Comparison of ENCODE assay signal across 10 cellular contexts in the genomic region with DNA sequence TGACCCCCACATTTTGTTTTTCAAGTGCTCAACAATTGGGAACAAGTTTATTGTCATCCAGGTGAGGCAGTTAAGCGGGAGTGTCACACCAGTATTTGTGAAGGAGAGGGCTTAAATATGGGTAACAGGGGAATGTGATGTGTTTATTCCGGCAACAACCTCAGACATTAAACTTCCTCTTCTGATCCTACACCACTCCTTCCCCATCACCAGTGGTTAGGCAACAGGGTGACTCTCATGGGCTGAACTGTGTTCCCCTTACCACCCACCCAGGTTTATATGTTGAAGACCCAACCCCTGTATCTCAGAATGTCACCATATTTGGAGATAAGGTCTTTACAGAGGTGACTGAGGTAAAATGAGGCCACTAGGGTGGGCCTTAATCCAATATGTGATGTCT. TPM values are rescaled to one million over a fixed set of nuclear protein-coding genes. Genes with fewer than 3 reads are reported as not detected.
DNase-seq lines count a peak whose midpoint lies in the region; TF ChIP-seq lines count a peak whose summit lies in the region.
"Had no signal": no experiment of that assay in that cellular context is flagged by ENCODE, and none has a peak within 500 bp of the region (broad histone marks: within the 10 kb centered on the region; RNA-seq: fewer than 3 reads in every experiment).

No MANE protein-coding gene starts in this region.

- H3K27ac ChIP-seq in mammary epithelial cell (ENCODE audit: insufficient read depth, low read depth, low read length) (no peak overlapping the region), thyroid gland (peak overlapping the region in 2 of 3 donors; percentile 72 to 76), mesendoderm (ENCODE audit: low read depth, low read length) (no peak overlapping the region)
- H3K27ac ChIP-seq: uterus had no signal

- no peaks in the 10 kb centered on the region for H4K20me1 ChIP-seq in mammary epithelial cell (ENCODE audit: insufficient read depth, low read length)

- TF ChIP-seq CTCF in MCF 10A (IDR thresholded peaks at IDR 0.05; ENCODE audit: unreplicated experiment) (no peak), mammary epithelial cell (conservative IDR thresholded peaks at IDR 0.05 in 1 of 2, IDR thresholded peaks at IDR 0.05 in 1 of 2; ENCODE audit: extremely low read depth in 1 of 2, insufficient read depth in 1 of 2, low read depth in 1 of 2, low read length in 2 of 2) (no peak), endothelial cell (IDR thresholded peaks at IDR 0.05; ENCODE audit: unreplicated experiment) (no peak), thyroid gland (IDR thresholded peaks at IDR 0.05) (no peak)

- H3K9me3 Mint-ChIP-seq in MCF 10A (ENCODE audit: unreplicated experiment) (no peaks in the 10 kb centered on the region), endothelial cell (ENCODE audit: unreplicated experiment) (no peaks in the 10 kb centered on the region)

- no peak overlapping the region for H3K9ac ChIP-seq in mammary epithelial cell (ENCODE audit: insufficient read depth, low read length)
- H3K9ac ChIP-seq in mesendoderm (ENCODE audit: low read length): no peak overlapping the region

- WGBS in mammary epithelial cell (ENCODE audit: low coverage, missing lambda C conversion rate): 90% methylated on average over 2 of the region's 2 CpGs
- WGBS in thyroid gland, 2 donors: 87 to 93% methylated on average over 2 of the region's 2 CpGs
- no CpG with 5 or more reads among the region's 2 CpGs for WGBS in mesendoderm (ENCODE audit: extremely low coverage, insufficient coverage, low lambda C conversion rate)

- no peak overlapping the region for H3K56ac ChIP-seq in mesendoderm (ENCODE audit: low read length)

- no peak overlapping the region for H3K18ac ChIP-seq in mesendoderm (ENCODE audit: low read length)

- no peak overlapping the region for H3K4ac ChIP-seq in mesendoderm (ENCODE audit: low read depth, low read length)

- H3K4me1 Mint-ChIP-seq in MCF 10A (ENCODE audit: insufficient read depth, unreplicated experiment): peaks cover 12% of the 10 kb centered on the region
- peaks cover 18% of the 10 kb centered on the region for H3K4me1 Mint-ChIP-seq in endothelial cell (ENCODE audit: unreplicated experiment)

- DNase-seq in MCF 10A (ENCODE audit: unreplicated experiment) (no peak), mammary epithelial cell (no peak), OCI-M1 (lab: John Stamatoyannopoulos, UW) (peak; percentile 22), endothelial cell (ENCODE audit: low spot score) (no peak), thyroid gland (no peak), D341Med (ENCODE audit: low spot score) (no peak), mesendoderm (no peak)
- no peak for DNase-seq in activated CD8-positive, alpha-beta memory T cell treated with anti-CD3 and anti-CD28 coated beads, Interleukin-2, amount 50 U/mL, for 48 hours
- DNase-seq: effector memory CD4-positive, alpha-beta T cell had no signal

- H3K79me1 ChIP-seq in mesendoderm (ENCODE audit: low read length): no peaks in the 10 kb centered on the region

- no peak overlapping the region for H2AFZ ChIP-seq in mammary epithelial cell (ENCODE audit: low read depth, low read length)

- H3K4me1 ChIP-seq in mammary epithelial cell (ENCODE audit: insufficient read depth, low read length) (peaks cover 17% of the 10 kb centered on the region), thyroid gland (peaks cover 0 to 9% of the 10 kb centered on the region in 2 donors), mesendoderm (ENCODE audit: control insufficient read depth, low read depth, low read length) (no peaks in the 10 kb centered on the region)
- H3K4me1 ChIP-seq: uterus had no signal

- H3K23ac ChIP-seq in mesendoderm (ENCODE audit: low read length): no peak overlapping the region

- POLR2A ChIA-PET in MCF 10A (lab: Yijun Ruan, JAX): no interaction called here

- in situ Hi-C loops in mammary epithelial cell (cut with MboI; ENCODE audit: low sequenced_read_pairs in 2 of 2): no loop called here

- H3K27me3 Mint-ChIP-seq in MCF 10A (ENCODE audit: insufficient read depth, unreplicated experiment) (no peaks in the 10 kb centered on the region), endothelial cell (ENCODE audit: unreplicated experiment) (no peaks in the 10 kb centered on the region)

- no peak overlapping the region for H2AK5ac ChIP-seq in mesendoderm (ENCODE audit: low read length)

- H3K36me3 Mint-ChIP-seq in MCF 10A (ENCODE audit: insufficient read depth, unreplicated experiment) (peaks cover 5% of the 10 kb centered on the region), endothelial cell (ENCODE audit: low read depth, unreplicated experiment) (no peaks in the 10 kb centered on the region)

- no TSS peak for BruUV-seq in MCF 10A (replicated peaks; lab: Mats Ljungman, UMichigan)
- no TSS peak for BruUV-seq in mammary epithelial cell (replicated peaks; lab: Mats Ljungman, UMichigan)

- H2BK15ac ChIP-seq in mesendoderm (replicated peaks; ENCODE audit: low read depth): no peak overlapping the region

- H2BK5ac ChIP-seq in mesendoderm (ENCODE audit: low read length): no peak overlapping the region

- intact Hi-C loops in MCF 10A (cut with micrococcal nuclease): no loop called here
- intact Hi-C loops in mammary epithelial cell (cut with micrococcal nuclease): loop anchor here (5.0 kb wide), 1 partner anchor 75 kb away; no protein-coding TSS in a partner anchor
- intact Hi-C loops in thyroid gland (cut with DNase I): loop anchor here (10.0 kb wide), 1 partner anchor 78 kb away; no protein-coding TSS in a partner anchor

- H3K36me3 ChIP-seq in mammary epithelial cell (ENCODE audit: insufficient read depth, low read length) (no peaks in the 10 kb centered on the region), thyroid gland (no peaks in the 10 kb centered on the region), mesendoderm (ENCODE audit: control insufficient read depth, insufficient read depth, low read length) (no peaks in the 10 kb centered on the region)
- H3K36me3 ChIP-seq: uterus had no signal

- no peak overlapping the region for H4K8ac ChIP-seq in mesendoderm (ENCODE audit: low read depth, low read length)

- H3K4me3 ChIP-seq in mammary epithelial cell (replicated peaks in 1 of 3; ENCODE audit: insufficient read depth in 1 of 3, low read depth in 2 of 3, low read length in 3 of 3): no peak overlapping the region
- H3K4me3 ChIP-seq in thyroid gland (replicated peaks in 1 of 3): no peak overlapping the region
- no peak overlapping the region for H3K4me3 ChIP-seq in mesendoderm (ENCODE audit: low read length)

- dilution Hi-C loops in mammary epithelial cell (cut with HindIII; ENCODE audit: low sequenced_read_pairs): loop anchor here (5.0 kb wide), 1 partner anchor 75 kb away; no protein-coding TSS in a partner anchor

- H4K5ac ChIP-seq in mesendoderm (ENCODE audit: low read length): no peak overlapping the region

- H2BK120ac ChIP-seq in mesendoderm (ENCODE audit: low read depth, low read length): no peak overlapping the region

- H3K27me3 ChIP-seq in mammary epithelial cell (ENCODE audit: insufficient read depth, low read length): no peaks in the 10 kb centered on the region
- no peaks in the 10 kb centered on the region for H3K27me3 ChIP-seq in thyroid gland
- no peaks in the 10 kb centered on the region for H3K27me3 ChIP-seq in mesendoderm (ENCODE audit: insufficient read depth, low read length, poor library complexity)
- H3K27me3 ChIP-seq: uterus had no signal

- H3K9me3 ChIP-seq in mammary epithelial cell (replicated peaks; ENCODE audit: insufficient read depth, low read length) (no peaks in the 10 kb centered on the region), thyroid gland (no peaks in the 10 kb centered on the region)
- H3K9me3 ChIP-seq: uterus had no signal

- TF ChIP-seq POLR2A in thyroid gland (IDR thresholded peaks at IDR 0.05): no peak

- H3K4me3 Mint-ChIP-seq in MCF 10A (ENCODE audit: unreplicated experiment): peak overlapping the region; percentile 80
- H3K4me3 Mint-ChIP-seq in endothelial cell (ENCODE audit: unreplicated experiment): no peak overlapping the region

- no peaks in the 10 kb centered on the region for H3K79me2 ChIP-seq in mammary epithelial cell (ENCODE audit: insufficient read depth, low read length)
- H3K79me2 ChIP-seq in mesendoderm (ENCODE audit: control insufficient read depth, insufficient read depth, low read length): no peaks in the 10 kb centered on the region

- no peak overlapping the region for H3K4me2 ChIP-seq in mammary epithelial cell (ENCODE audit: insufficient read depth, low read depth, low read length)
- H3K4me2 ChIP-seq in mesendoderm (ENCODE audit: low read length): no peak overlapping the region

- H3K27ac Mint-ChIP-seq in MCF 10A (ENCODE audit: low read depth, unreplicated experiment) (no peak overlapping the region), endothelial cell (ENCODE audit: unreplicated experiment) (peak overlapping the region; percentile 8)

- CTCF ChIA-PET in MCF 10A (lab: Yijun Ruan, JAX): interaction anchor here (0.7 to 2.5 kb wide), 5 partner anchors 10 to 253 kb away, joined by 3 to 11 read pairs (median 3); no protein-coding TSS in a partner anchor
- CTCF ChIA-PET in mammary epithelial cell (lab: Charles Lee; ENCODE audit: low non-redundant PET): no interaction called here

RNA-seq across cellular contexts. Expression of gene RNF182, which starts 52.1 kb away (rescaled TPM):
- total RNA-seq in MCF 10A (2022) (not detected in 2 replicates), mammary epithelial cell (under 1 TPM in 1 of 2 donors, not detected in 1; 0.33 TPM), endothelial cell (ENCODE audit: unreplicated experiment) (2.7 TPM), thyroid gland (1 to 10 TPM; 1.3 to 4.5 (median 3.0) TPM)
- polyA plus RNA-seq in mammary epithelial cell: 0.33 TPM
- polyA minus RNA-seq in mammary epithelial cell: 6.5 TPM
- 3.4 TPM for polyA plus RNA-seq in mesendoderm (2013, experiment 1 of 2)
- polyA plus RNA-seq in mesendoderm (2013, experiment 2 of 2): 3.9 TPM

RNA-seq across cellular contexts. Expression of gene MCUR1, which starts 58.3 kb away (rescaled TPM):
- total RNA-seq in MCF 10A (2022): 26.8 and 30.4 TPM in 2 replicates
- 10 to 100 TPM; 12.0 to 28.0 TPM for total RNA-seq in mammary epithelial cell
- polyA plus RNA-seq in mammary epithelial cell: 10.7 TPM
- 8.8 TPM for polyA minus RNA-seq in mammary epithelial cell
- total RNA-seq in endothelial cell (ENCODE audit: unreplicated experiment): 39.7 TPM
- total RNA-seq in thyroid gland: 10 to 100 TPM; 22.2 to 30.7 (median 25.5) TPM
- polyA plus RNA-seq in mesendoderm (2013, experiment 1 of 2): 23.1 TPM
- 23.1 TPM for polyA plus RNA-seq in mesendoderm (2013, experiment 2 of 2)

Comparison
In these comparisons a context has a peak if more than half of its experiments do, and no peak if none do; other contexts are left out.
1. H3K27ac ChIP-seq: peak in thyroid gland (2 of 3); none in mammary epithelial cell (single experiment) and mesendoderm (single experiment).